1 cellular context compared by ENCODE assay signal in the genomic region with DNA sequence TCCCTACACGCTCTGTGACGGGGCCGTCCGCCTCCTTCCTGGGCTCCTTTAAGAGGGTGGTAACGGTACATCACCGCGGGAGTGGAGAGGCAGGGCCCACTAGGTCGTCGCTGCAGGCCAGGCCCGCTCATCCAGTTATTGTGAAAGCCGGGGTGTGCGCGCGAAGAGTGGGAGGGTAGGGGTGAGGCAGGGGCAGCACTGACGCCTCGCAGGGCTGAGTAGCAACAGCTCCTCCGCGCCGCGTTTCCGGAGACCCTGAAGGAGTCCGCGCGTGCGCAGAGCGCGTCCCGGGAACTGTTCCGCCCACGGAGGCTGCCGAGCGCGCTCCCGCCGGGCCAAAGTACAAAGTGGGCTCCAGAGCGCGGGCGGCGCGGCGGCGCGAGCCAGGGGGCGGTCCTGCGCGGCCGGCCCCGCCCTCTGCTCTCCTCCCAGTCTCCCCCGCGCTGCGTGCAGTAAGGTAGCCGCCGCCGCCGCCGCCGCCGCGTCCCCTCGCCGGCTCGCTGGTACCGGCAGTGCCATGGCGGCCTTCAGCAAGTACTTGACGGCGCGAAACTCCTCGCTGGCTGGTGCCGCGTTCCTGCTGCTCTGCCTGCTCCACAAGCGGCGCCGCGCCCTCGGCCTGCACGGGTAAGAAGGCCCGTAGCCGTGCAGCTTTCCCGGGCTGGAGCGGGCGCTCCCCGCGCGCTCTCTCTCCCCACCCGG.
A peak's percentile ranks its signal among the peaks of the same experiment; 100 is the strongest.
TF ChIP-seq lines count a peak whose summit lies in the region.

A gene (plus strand): TSS at position 428 of the 702 bp plus-strand sequence. CDS start 90 bp downstream, at position 518.

TF ChIP-seq in HEK293, 187 proteins besides CTCF, POLR2A, EP300 and RAD21 (continued from another document):
- TF ChIP-seq, protein P1, sequence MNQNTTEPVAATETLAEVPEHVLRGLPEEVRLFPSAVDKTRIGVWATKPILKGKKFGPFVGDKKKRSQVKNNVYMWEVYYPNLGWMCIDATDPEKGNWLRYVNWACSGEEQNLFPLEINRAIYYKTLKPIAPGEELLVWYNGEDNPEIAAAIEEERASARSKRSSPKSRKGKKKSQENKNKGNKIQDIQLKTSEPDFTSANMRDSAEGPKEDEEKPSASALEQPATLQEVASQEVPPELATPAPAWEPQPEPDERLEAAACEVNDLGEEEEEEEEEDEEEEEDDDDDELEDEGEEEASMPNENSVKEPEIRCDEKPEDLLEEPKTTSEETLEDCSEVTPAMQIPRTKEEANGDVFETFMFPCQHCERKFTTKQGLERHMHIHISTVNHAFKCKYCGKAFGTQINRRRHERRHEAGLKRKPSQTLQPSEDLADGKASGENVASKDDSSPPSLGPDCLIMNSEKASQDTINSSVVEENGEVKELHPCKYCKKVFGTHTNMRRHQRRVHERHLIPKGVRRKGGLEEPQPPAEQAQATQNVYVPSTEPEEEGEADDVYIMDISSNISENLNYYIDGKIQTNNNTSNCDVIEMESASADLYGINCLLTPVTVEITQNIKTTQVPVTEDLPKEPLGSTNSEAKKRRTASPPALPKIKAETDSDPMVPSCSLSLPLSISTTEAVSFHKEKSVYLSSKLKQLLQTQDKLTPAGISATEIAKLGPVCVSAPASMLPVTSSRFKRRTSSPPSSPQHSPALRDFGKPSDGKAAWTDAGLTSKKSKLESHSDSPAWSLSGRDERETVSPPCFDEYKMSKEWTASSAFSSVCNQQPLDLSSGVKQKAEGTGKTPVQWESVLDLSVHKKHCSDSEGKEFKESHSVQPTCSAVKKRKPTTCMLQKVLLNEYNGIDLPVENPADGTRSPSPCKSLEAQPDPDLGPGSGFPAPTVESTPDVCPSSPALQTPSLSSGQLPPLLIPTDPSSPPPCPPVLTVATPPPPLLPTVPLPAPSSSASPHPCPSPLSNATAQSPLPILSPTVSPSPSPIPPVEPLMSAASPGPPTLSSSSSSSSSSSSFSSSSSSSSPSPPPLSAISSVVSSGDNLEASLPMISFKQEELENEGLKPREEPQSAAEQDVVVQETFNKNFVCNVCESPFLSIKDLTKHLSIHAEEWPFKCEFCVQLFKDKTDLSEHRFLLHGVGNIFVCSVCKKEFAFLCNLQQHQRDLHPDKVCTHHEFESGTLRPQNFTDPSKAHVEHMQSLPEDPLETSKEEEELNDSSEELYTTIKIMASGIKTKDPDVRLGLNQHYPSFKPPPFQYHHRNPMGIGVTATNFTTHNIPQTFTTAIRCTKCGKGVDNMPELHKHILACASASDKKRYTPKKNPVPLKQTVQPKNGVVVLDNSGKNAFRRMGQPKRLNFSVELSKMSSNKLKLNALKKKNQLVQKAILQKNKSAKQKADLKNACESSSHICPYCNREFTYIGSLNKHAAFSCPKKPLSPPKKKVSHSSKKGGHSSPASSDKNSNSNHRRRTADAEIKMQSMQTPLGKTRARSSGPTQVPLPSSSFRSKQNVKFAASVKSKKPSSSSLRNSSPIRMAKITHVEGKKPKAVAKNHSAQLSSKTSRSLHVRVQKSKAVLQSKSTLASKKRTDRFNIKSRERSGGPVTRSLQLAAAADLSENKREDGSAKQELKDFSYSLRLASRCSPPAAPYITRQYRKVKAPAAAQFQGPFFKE (tag by site-specific recombination; IDR thresholded peaks at IDR 0.05; ENCODE audit: borderline replicate concordance), result no peak
- TF ChIP-seq ZNF175 (tag by site-specific recombination; IDR thresholded peaks at IDR 0.05) (no peak), MYNN (tag by site-specific recombination; IDR thresholded peaks at IDR 0.05; ENCODE audit: borderline replicate concordance) (no peak), ZNF350 (tag by site-specific recombination; IDR thresholded peaks at IDR 0.05) (no peak), ZNF404 (tag by site-specific recombination; IDR thresholded peaks at IDR 0.05) (no peak), ZFP41 (tag by site-specific recombination; IDR thresholded peaks at IDR 0.05; ENCODE audit: borderline replicate concordance) (no peak), ZNF792 (tag by site-specific recombination; IDR thresholded peaks at IDR 0.05) (peak; percentile 81; the same call in 1 of the 2 replicates), ZNF76 (tag by site-specific recombination; IDR thresholded peaks at IDR 0.05; ENCODE audit: borderline replicate concordance, low read depth) (peak; percentile 51; the same call in 1 of the 2 replicates), ZNF585B (tag by site-specific recombination; IDR thresholded peaks at IDR 0.05) (no peak)
- TF ChIP-seq, protein P2, sequence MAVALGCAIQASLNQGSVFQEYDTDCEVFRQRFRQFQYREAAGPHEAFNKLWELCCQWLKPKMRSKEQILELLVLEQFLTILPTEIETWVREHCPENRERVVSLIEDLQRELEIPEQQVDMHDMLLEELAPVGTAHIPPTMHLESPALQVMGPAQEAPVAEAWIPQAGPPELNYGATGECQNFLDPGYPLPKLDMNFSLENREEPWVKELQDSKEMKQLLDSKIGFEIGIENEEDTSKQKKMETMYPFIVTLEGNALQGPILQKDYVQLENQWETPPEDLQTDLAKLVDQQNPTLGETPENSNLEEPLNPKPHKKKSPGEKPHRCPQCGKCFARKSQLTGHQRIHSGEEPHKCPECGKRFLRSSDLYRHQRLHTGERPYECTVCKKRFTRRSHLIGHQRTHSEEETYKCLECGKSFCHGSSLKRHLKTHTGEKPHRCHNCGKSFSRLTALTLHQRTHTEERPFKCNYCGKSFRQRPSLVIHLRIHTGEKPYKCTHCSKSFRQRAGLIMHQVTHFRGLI (tag by site-specific recombination; IDR thresholded peaks at IDR 0.05), result no peak; the same call in 1 of the 2 replicates
